In genomic region chr3:133937756-133938601, GRCh38 we compare ENCODE assay signal across 14 cellular contexts. TPM values are rescaled to one million over a fixed set of nuclear protein-coding genes. Genes with fewer than 3 reads are reported as not detected.
A peak's percentile ranks its signal among the peaks of the same experiment; 100 is the strongest.
DNase-seq lines count a peak whose midpoint lies in the region; ATAC-seq, FAIRE-seq and TF ChIP-seq lines count a peak whose summit lies in the region.
"Had no signal": no experiment of that assay in that cellular context is flagged by ENCODE, and none has a peak within 500 bp of the region (broad histone marks: within the 10 kb centered on the region; RNA-seq: fewer than 3 reads in every experiment).

No MANE protein-coding gene starts in this region.

- FAIRE-seq in bronchial epithelial cell (lab: Jason Lieb, UNC) = peak; percentile 70
- FAIRE-seq: GM18507 had no signal

- ATAC-seq in heart right ventricle (no peak), GM21526 (IDR thresholded peaks at IDR 0.05; ENCODE audit: low FRiP score, unreplicated experiment) (no peak)
- ATAC-seq: Right ventricle myocardium inferior had no signal

- TF ChIP-seq POLR2A in vagina (IDR thresholded peaks at IDR 0.05) = no peak

- no peak overlapping the region for H3K27ac ChIP-seq in heart right ventricle
- peak overlapping the region; percentile 4 for H3K27ac ChIP-seq in layer of hippocampus (ENCODE audit: low read depth, low read length)
- H3K27ac ChIP-seq in vagina = no peak overlapping the region
- no peak overlapping the region for H3K27ac ChIP-seq in SJCRH30
- H3K27ac ChIP-seq: adrenal gland had no signal

- H3K4me3 ChIP-seq in heart right ventricle (no peak overlapping the region), bronchial epithelial cell (ENCODE audit: low read depth, low read length) (no peak overlapping the region), vagina (no peak overlapping the region), SJCRH30 (no peak overlapping the region)
- H3K4me3 ChIP-seq: adrenal gland, skin epidermis had no signal

- intact Hi-C loops in cardiac septum (cut with DNase I) (no loop called here), heart right ventricle (cut with DNase I) (loop anchor here in 6 of 10 donors (5.0 to 10.0 kb wide), 5 partner anchors 97 to 547 kb away; partner anchors contain the start of genes ANAPC13 (in 1 of the 6) and CEP63 (in 1 of the 6)), vagina (cut with DNase I) (no loop called here)

- H3K4me1 ChIP-seq in heart right ventricle = peaks cover 0 to 17% (median 8%) of the 10 kb centered on the region in 9 donors
- no peaks in the 10 kb centered on the region for H3K4me1 ChIP-seq in vagina
- peaks cover 8% of the 10 kb centered on the region; the same call in 1 of the 2 replicates for H3K4me1 ChIP-seq in SJCRH30
- H3K4me1 ChIP-seq: adrenal gland had no signal

- DNase-seq in cardiac septum (ENCODE audit: low spot score) = peak; percentile 70
- no peak for DNase-seq in heart right ventricle
- no peak for DNase-seq in bronchial epithelial cell (ENCODE audit: low read depth)
- peak; percentile 70 to 84 for DNase-seq in vagina (ENCODE audit: extremely low spot score in 2 of 2)
- no peak for DNase-seq in NCI-H146 treated with DMSO at 0.1 percent for 48 hours (lab: John Stamatoyannopoulos, UW; ENCODE audit: unreplicated experiment)
- no peak for DNase-seq in SJCRH30
- DNase-seq: EL, NCI-H526 treated with DMSO at 0.1 percent for 48 hours had no signal

- H3K9me3 ChIP-seq in heart right ventricle (no peaks in the 10 kb centered on the region), vagina (no peaks in the 10 kb centered on the region), SJCRH30 (replicated peaks) (no peaks in the 10 kb centered on the region)
- H3K9me3 ChIP-seq: adrenal gland had no signal

- H3K36me3 ChIP-seq in heart right ventricle (no peaks in the 10 kb centered on the region), bronchial epithelial cell (ENCODE audit: control insufficient read depth, insufficient read depth, low read length) (no peaks in the 10 kb centered on the region), vagina (no peaks in the 10 kb centered on the region), SJCRH30 (no peaks in the 10 kb centered on the region)
- H3K36me3 ChIP-seq: adrenal gland had no signal

- WGBS in heart right ventricle, 2 donors = 67 to 68% methylated on average over 10 of the region's 10 CpGs

- H3K27me3 ChIP-seq in heart right ventricle (no peaks in the 10 kb centered on the region), bronchial epithelial cell (ENCODE audit: control insufficient read depth, insufficient read depth, low read length) (peaks cover 70% of the 10 kb centered on the region), layer of hippocampus (ENCODE audit: control insufficient read depth, insufficient read depth, low read length) (no peaks in the 10 kb centered on the region), vagina (no peaks in the 10 kb centered on the region), SJCRH30 (no peaks in the 10 kb centered on the region)
- H3K27me3 ChIP-seq: adrenal gland had no signal

- TF ChIP-seq CTCF in heart right ventricle (IDR thresholded peaks at IDR 0.05) (no peak), bronchial epithelial cell (IDR thresholded peaks at IDR 0.05; ENCODE audit: insufficient read depth, low read length, severe bottlenecking) (no peak), vagina (IDR thresholded peaks at IDR 0.05) (no peak)

RNA-seq across cellular contexts. Expression of gene RAB6B, which starts 42.3 kb away (rescaled TPM):
- total RNA-seq in cardiac septum (42.4 TPM), heart right ventricle (10 to 100 TPM; 39.2 to 73.8 (median 47.4) TPM), bronchial epithelial cell (under 0.01 and 0.13 TPM in 2 replicates), vagina (3.7 TPM)
- polyA plus RNA-seq in heart right ventricle = 10 to 100 TPM in 1 of 2 donors, 1 to 10 TPM in 1; 7.0 to 14.2 TPM
- 0.58 and 1.4 TPM in 2 replicates for total RNA-seq in SJCRH30 (2014; rRNA removed; shearing (Covaris generic))

Comparison
In these comparisons a context has a peak if more than half of its experiments do, and no peak if none do; other contexts are left out.
1. DNase-seq: peak in cardiac septum (single experiment) and vagina (2 of 2); none in heart right ventricle (0 of 2), bronchial epithelial cell (single experiment), NCI-H146 treated with DMSO at 0.1 percent for 48 hours (single experiment) and SJCRH30 (0 of 2).
2. intact Hi-C loops: an anchor here in heart right ventricle (5.0 to 10.0 kb wide); none called in cardiac septum and vagina.